7 cellular contexts compared by ENCODE assay signal in genomic region chr22:20130739-20131592, GRCh38. TPM values are rescaled to one million over a fixed set of nuclear protein-coding genes. Genes with fewer than 3 reads are reported as not detected.
DNase-seq lines count a peak whose midpoint lies in the region; ATAC-seq and TF ChIP-seq lines count a peak whose summit lies in the region.

No MANE protein-coding gene starts in this region.

- TF ChIP-seq CTCF in Panc1 (IDR thresholded peaks at IDR 0.05) (no peak), fibroblast of villous mesenchyme (IDR thresholded peaks at IDR 0.05; ENCODE audit: insufficient read depth, low read depth, low read length) (no peak), nephron progenitor cell (IDR thresholded peaks at IDR 0.05) (no peak)

- peaks cover 11% of the 10 kb centered on the region for H3K4me1 Mint-ChIP-seq in nephron progenitor cell

- H3K9me3 ChIP-seq in Panc1 (ENCODE audit: control insufficient read depth, insufficient read depth, low read depth, low read length), result no peaks in the 10 kb centered on the region

- no TSS peak for BruUV-seq in Panc1 (replicated peaks; lab: Mats Ljungman, UMichigan)

- H3K4me1 ChIP-seq in Panc1 (ENCODE audit: control insufficient read depth, insufficient read depth, low read length), result no peaks in the 10 kb centered on the region; the same call in 1 of the 2 replicates

- POLR2A ChIA-PET in Panc1 (lab: Charles Lee), result no interaction called here

- no peak overlapping the region for H3K27ac Mint-ChIP-seq in nephron progenitor cell

- peak overlapping the region; percentile 63; the same call in 1 of the 2 replicates for H3K27ac ChIP-seq in Panc1 (ENCODE audit: low read length)

- peaks cover 13% of the 10 kb centered on the region for H3K27me3 Mint-ChIP-seq in nephron progenitor cell (ENCODE audit: low read depth, poor library complexity)

- H3K4me3 ChIP-seq in Panc1 (ENCODE audit: low read depth in 2 of 2, low read length in 2 of 2) (peak overlapping the region; percentile 62 to 63), fibroblast of villous mesenchyme (ENCODE audit: low read depth, low read length) (peak overlapping the region; percentile 82)

- CTCF ChIA-PET in Panc1 (lab: Charles Lee), result no interaction called here

- intact Hi-C loops in Panc1 (cut with micrococcal nuclease; ENCODE audit: unreplicated experiment), result no loop called here

- in situ Hi-C loops in Panc1 (cut with HindIII; ENCODE audit: low pct_unique_long_range_greater_than_20kb, low sequenced_read_pairs), result no loop called here

- no peaks in the 10 kb centered on the region for H3K9me3 Mint-ChIP-seq in nephron progenitor cell

- no peak for DNase-seq in Panc1 (ENCODE audit: low read depth, low spot score)
- peak; percentile 64 for DNase-seq in activated gamma-delta T cell (lab: John Stamatoyannopoulos, UW)
- peak; percentile 82 for DNase-seq in fibroblast of villous mesenchyme (ENCODE audit: low read depth)
- peak; percentile 77 for DNase-seq in nephron progenitor cell
- peak; percentile 82 for DNase-seq in stimulated activated naive CD4-positive, alpha-beta T cell treated with Interleukin-2 at 50 U/mL for 16 hours (lab: John Stamatoyannopoulos, UW)

- peak overlapping the region; percentile 73 for H3K4me3 Mint-ChIP-seq in nephron progenitor cell

- ATAC-seq in GM18502 (IDR thresholded peaks at IDR 0.05; ENCODE audit: poor library complexity, unreplicated experiment) (peak; percentile 61), HG02970 (IDR thresholded peaks at IDR 0.05; ENCODE audit: low FRiP score, unreplicated experiment) (peak; percentile 38), Panc1 (peak; percentile 87)

- no peaks in the 10 kb centered on the region for H3K27me3 ChIP-seq in Panc1 (ENCODE audit: control insufficient read depth, insufficient read depth, low read length)

- H3K36me3 Mint-ChIP-seq in nephron progenitor cell (ENCODE audit: low read depth), result peaks cover 19% of the 10 kb centered on the region

- peaks cover 2% of the 10 kb centered on the region; the same call in 1 of the 2 replicates for H3K36me3 ChIP-seq in Panc1 (ENCODE audit: control insufficient read depth, insufficient read depth, low read length)

RNA-seq across cellular contexts. Expression of gene ZDHHC8, which starts 0.6 kb away (rescaled TPM):
- total RNA-seq in Panc1 (2021; ENCODE audit: unreplicated experiment) (79.0 TPM), fibroblast of villous mesenchyme (8.1 and 10.8 TPM in 2 replicates)
- polyA plus RNA-seq in Panc1 (2012; ENCODE audit: insufficient read length), result 77.8 TPM

RNA-seq across cellular contexts. Expression of gene TRMT2A, which starts 13.9 kb away (rescaled TPM):
- 66.7 TPM for total RNA-seq in Panc1 (2021; ENCODE audit: unreplicated experiment)
- 64.6 TPM for polyA plus RNA-seq in Panc1 (2012; ENCODE audit: insufficient read length)
- 35.4 and 45.3 TPM in 2 replicates for total RNA-seq in fibroblast of villous mesenchyme

RNA-seq across cellular contexts. Expression of gene RANBP1, which starts 15.1 kb away (rescaled TPM):
- total RNA-seq in Panc1 (2021; ENCODE audit: unreplicated experiment) (232 TPM), fibroblast of villous mesenchyme (200 and 206 TPM in 2 replicates)
- polyA plus RNA-seq in Panc1 (2012; ENCODE audit: insufficient read length), result 266 TPM

RNA-seq across cellular contexts. Expression of gene CCDC188, which starts 19.9 kb away (rescaled TPM):
- not detected for total RNA-seq in Panc1 (2021; ENCODE audit: unreplicated experiment)
- not detected for polyA plus RNA-seq in Panc1 (2012; ENCODE audit: insufficient read length)
- total RNA-seq in fibroblast of villous mesenchyme, result 0.43 and 0.97 TPM in 2 replicates

RNA-seq across cellular contexts. Expression of gene DGCR8, which starts 50.9 kb away (rescaled TPM):
- 35.0 TPM for total RNA-seq in Panc1 (2021; ENCODE audit: unreplicated experiment)
- 23.3 TPM for polyA plus RNA-seq in Panc1 (2012; ENCODE audit: insufficient read length)
- 30.7 and 34.1 TPM in 2 replicates for total RNA-seq in fibroblast of villous mesenchyme
